In the genomic region with DNA sequence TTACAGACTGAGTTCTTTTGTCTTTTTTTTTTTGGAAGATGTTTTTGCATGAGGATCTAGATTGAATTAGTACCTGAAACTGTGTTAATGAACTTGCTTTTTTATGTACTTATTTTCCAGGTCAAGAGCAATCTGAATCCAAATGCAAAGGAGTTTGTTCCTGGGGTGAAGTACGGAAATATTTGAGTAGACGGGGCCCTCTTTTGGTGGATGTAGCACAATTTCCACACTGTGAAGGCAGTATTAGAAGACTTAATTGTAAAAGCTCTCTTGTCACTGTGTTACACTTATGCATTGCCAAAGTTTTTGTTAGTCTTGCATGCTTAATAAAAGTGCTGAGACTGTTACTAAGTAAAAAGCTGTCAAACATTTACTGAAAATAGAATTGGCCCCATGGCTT, we compare ENCODE assay signal across 14 cellular contexts. TPM values are rescaled to one million over a fixed set of nuclear protein-coding genes. Genes with fewer than 3 reads are reported as not detected.
DNase-seq lines count a peak whose midpoint lies in the region; ATAC-seq and TF ChIP-seq lines count a peak whose summit lies in the region.
"Had no signal": no experiment of that assay in that cellular context is flagged by ENCODE, and none has a peak within 500 bp of the region (broad histone marks: within the 10 kb centered on the region; RNA-seq: fewer than 3 reads in every experiment).

No MANE protein-coding gene starts in this region.

- TF ChIP-seq POLR2A in suprapubic skin (IDR thresholded peaks at IDR 0.05): no peak

- H3K4me3 ChIP-seq in fibroblast of mammary gland (ENCODE audit: control insufficient read depth, low read depth, low read length) (no peak overlapping the region), mucosa of descending colon (no peak overlapping the region), suprapubic skin (no peak overlapping the region)

- TF ChIP-seq EP300 in suprapubic skin (IDR thresholded peaks at IDR 0.05): no peak

- no peak overlapping the region for H3K4me3 Mint-ChIP-seq in stimulated activated memory B cell treated with anti-CD40 and anti-IgM and Interleukin-4, amounts not matched to agents 10 μg/mL and 1 μg/mL and 100 μg/mL, for 72 hours
- H3K4me3 Mint-ChIP-seq: B cell, neural crest cell had no signal

- H3K9me3 ChIP-seq in mucosa of descending colon (no peaks in the 10 kb centered on the region), suprapubic skin (no peaks in the 10 kb centered on the region)

- H3K4me1 Mint-ChIP-seq in stimulated activated memory B cell treated with anti-CD40 and anti-IgM and Interleukin-4, amounts not matched to agents 10 μg/mL and 1 μg/mL and 100 μg/mL, for 72 hours: peaks cover 5% of the 10 kb centered on the region
- H3K4me1 Mint-ChIP-seq: B cell, neural crest cell had no signal

- H3K27ac Mint-ChIP-seq in stimulated activated memory B cell treated with anti-CD40 and anti-IgM and Interleukin-4, amounts not matched to agents 10 μg/mL and 1 μg/mL and 100 μg/mL, for 72 hours: peak overlapping the region; percentile 34
- H3K27ac Mint-ChIP-seq: B cell had no signal

- intact Hi-C loops in left ventricle myocardium superior (cut with micrococcal nuclease): no loop called here
- intact Hi-C loops in left cardiac atrium (cut with DNase I): no loop called here
- intact Hi-C loops in mucosa of descending colon (cut with DNase I, micrococcal nuclease): no loop called here

- ATAC-seq in left ventricle myocardium superior (peak; percentile 19), left cardiac atrium (no peak), mucosa of descending colon (no peak)
- no peak for ATAC-seq in stimulated activated memory B cell treated with anti-CD40 and anti-IgM and Interleukin-4, amounts not matched to agents 10 μg/mL and 1 μg/mL and 100 μg/mL, for 72 hours
- ATAC-seq: left colon had no signal

- no peaks in the 10 kb centered on the region for H3K4me1 ChIP-seq in mucosa of descending colon (ENCODE audit: low read depth)
- H3K4me1 ChIP-seq in suprapubic skin: peaks cover 5% of the 10 kb centered on the region

- no peaks in the 10 kb centered on the region for H3K9me3 Mint-ChIP-seq in stimulated activated memory B cell treated with anti-CD40 and anti-IgM and Interleukin-4, amounts not matched to agents 10 μg/mL and 1 μg/mL and 100 μg/mL, for 72 hours
- H3K9me3 Mint-ChIP-seq: neural crest cell had no signal

- 80% methylated on average over 2 of the region's 2 CpGs for WGBS in suprapubic skin

- DNase-seq in left ventricle myocardium superior: no peak
- DNase-seq in left cardiac atrium: no peak
- DNase-seq in OCI-M1 (lab: John Stamatoyannopoulos, UW): peak; percentile 9
- DNase-seq in fibroblast of mammary gland (ENCODE audit: low read depth): no peak
- DNase-seq in H4 (ENCODE audit: low spot score): no peak
- DNase-seq in mucosa of descending colon: no peak
- no peak for DNase-seq in suprapubic skin (ENCODE audit: low spot score in 2 of 2)
- DNase-seq: left colon, NCI-H2081, T-helper 9 cell had no signal

- H3K36me3 ChIP-seq in mucosa of descending colon (ENCODE audit: low read depth) (no peaks in the 10 kb centered on the region), suprapubic skin (peaks cover 81% of the 10 kb centered on the region)

- no peaks in the 10 kb centered on the region for H3K27me3 ChIP-seq in suprapubic skin

- H3K27me3 Mint-ChIP-seq in stimulated activated memory B cell treated with anti-CD40 and anti-IgM and Interleukin-4, amounts not matched to agents 10 μg/mL and 1 μg/mL and 100 μg/mL, for 72 hours: no peaks in the 10 kb centered on the region
- H3K27me3 Mint-ChIP-seq: B cell had no signal

- peaks cover 27% of the 10 kb centered on the region for H3K36me3 Mint-ChIP-seq in stimulated activated memory B cell treated with anti-CD40 and anti-IgM and Interleukin-4, amounts not matched to agents 10 μg/mL and 1 μg/mL and 100 μg/mL, for 72 hours

- TF ChIP-seq CTCF in fibroblast of mammary gland (conservative IDR thresholded peaks at IDR 0.05; ENCODE audit: control insufficient read depth, insufficient read depth, low read depth, low read length): peak; percentile 10
- no peak for TF ChIP-seq CTCF in mucosa of descending colon (IDR thresholded peaks at IDR 0.05)
- no peak for TF ChIP-seq CTCF in suprapubic skin (IDR thresholded peaks at IDR 0.05)

- H3K27ac ChIP-seq in suprapubic skin: no peak overlapping the region

RNA-seq across cellular contexts. Expression of a gene that starts 14.5 kb away (rescaled TPM):
- not detected for total RNA-seq in left ventricle myocardium superior
- total RNA-seq in left cardiac atrium: not detected
- not detected in 2 replicates for total RNA-seq in H4 (2014; rRNA removed; shearing (Covaris generic))
- 1 to 10 TPM; 2.5 to 9.0 (median 5.1) TPM for total RNA-seq in mucosa of descending colon
- total RNA-seq in suprapubic skin: 1 to 10 TPM in 3 of 4 donors, not detected in 1; 2.3 to 6.4 (median 3.0) TPM
- total RNA-seq: glomerular endothelial cell, neural crest cell had no signal

RNA-seq across cellular contexts. Expression of a gene that starts 21.1 kb away (rescaled TPM):
- total RNA-seq in left ventricle myocardium superior: 1.6 TPM
- 1 to 10 TPM in 1 of 2 donors, under 1 TPM in 1; 0.55 to 1.2 TPM for total RNA-seq in left cardiac atrium
- not detected in 2 replicates for total RNA-seq in H4 (2014; rRNA removed; shearing (Covaris generic))
- 10 to 100 TPM in 2 of 3 donors, 1 to 10 TPM in 1; 5.6 to 23.7 (median 10.2) TPM for total RNA-seq in mucosa of descending colon
- total RNA-seq in suprapubic skin: not detected

RNA-seq across cellular contexts. Expression of a gene that starts 26.3 kb away (rescaled TPM):
- total RNA-seq in left ventricle myocardium superior (56.5 TPM), left cardiac atrium (10 to 100 TPM; 21.7 to 27.9 TPM), mucosa of descending colon (under 1 TPM; 0.58 to 0.98 (median 0.94) TPM), suprapubic skin (under 1 TPM; 0.08 to 0.44 (median 0.35) TPM)
- not detected in 2 replicates for total RNA-seq in H4 (2014; rRNA removed; shearing (Covaris generic))

RNA-seq across cellular contexts. Expression of a gene that starts 27.0 kb away (rescaled TPM):
- total RNA-seq in left ventricle myocardium superior: 136 TPM
- total RNA-seq in left cardiac atrium: 100 to 1,000 TPM; 108 to 123 TPM
- 66.1 and 71.8 TPM in 2 replicates for total RNA-seq in H4 (2014; rRNA removed; shearing (Covaris generic))
- total RNA-seq in mucosa of descending colon: 10 to 100 TPM; 42.1 to 85.1 (median 44.5) TPM
- 10 to 100 TPM; 50.3 to 71.0 (median 53.5) TPM for total RNA-seq in suprapubic skin

RNA-seq across cellular contexts. Expression of a gene that starts 35.3 kb away (rescaled TPM):
- 17.3 TPM for total RNA-seq in left ventricle myocardium superior
- total RNA-seq in left cardiac atrium: 1 to 10 TPM; 8.8 to 9.0 TPM
- 3.4 and 5.9 TPM in 2 replicates for total RNA-seq in H4 (2014; rRNA removed; shearing (Covaris generic))
- total RNA-seq in mucosa of descending colon: 1 to 10 TPM; 3.0 to 4.5 (median 3.4) TPM
- total RNA-seq in suprapubic skin: 1 to 10 TPM in 3 of 4 donors, not detected in 1; 1.3 to 2.2 (median 1.4) TPM

Comparison
In these comparisons a context has a peak if more than half of its experiments do, and no peak if none do; other contexts are left out.
1. RNA of a gene that starts 26.3 kb away (total RNA-seq): 56.5 TPM in left ventricle myocardium superior (single experiment) and 21.7 to 27.9 TPM in left cardiac atrium; 0.58 to 0.98 TPM in mucosa of descending colon, 0.08 to 0.44 TPM in suprapubic skin and not detected in H4; every median in the first group is over 10 times any median in the second.